Comparison of ENCODE assay signal across 27 cellular contexts in genomic region chr13:102892504-102892903, GRCh38.
"Had no signal": no experiment of that assay in that cellular context is flagged by ENCODE, and none has a peak within 500 bp of the region (broad histone marks: within the 10 kb centered on the region; RNA-seq: fewer than 3 reads in every experiment).

No MANE protein-coding gene starts in this region.

- H3K27ac ChIP-seq: adrenal gland, coronary artery, dorsolateral prefrontal cortex had no signal

- H3K4me3 ChIP-seq: adrenal gland, coronary artery, dorsolateral prefrontal cortex had no signal

- H3K36me3 ChIP-seq: adrenal gland had no signal

- H3K4me1 ChIP-seq: adrenal gland had no signal

- H3K27me3 ChIP-seq: adrenal gland, dorsolateral prefrontal cortex had no signal

- H3K9me3 ChIP-seq: adrenal gland had no signal

- FAIRE-seq: bronchial epithelial cell, frontal cortex had no signal

- ATAC-seq: activated CD4-positive, alpha-beta T cell treated with anti-CD3 and anti-CD28 coated beads for 36 hours; activated CD8-positive, alpha-beta memory T cell treated with anti-CD3 and anti-CD28 coated beads, Interleukin-2, amount 10 ng/mL, durations not matched to agents 7 days and 5 days; activated CD8-positive, alpha-beta T cell treated with anti-CD3 and anti-CD28 coated beads, Interleukin-2, amount 10 ng/mL, durations not matched to agents 7 days and 5 days; activated naive CD8-positive, alpha-beta T cell treated with anti-CD3 and anti-CD28 coated beads, Interleukin-2, amount 50 U/mL, for 24 hours; esophagus mucosa had no signal

- DNase-seq: activated CD4-positive, alpha-beta memory T cell treated with anti-CD3 and anti-CD28 coated beads for 36 hours; activated CD4-positive, alpha-beta T cell treated with anti-CD3 and anti-CD28 coated beads for 36 hours; activated CD4-positive, alpha-beta T cell treated with anti-CD3 and anti-CD28 coated beads, Interleukin-2, amount 10 ng/mL, durations not matched to agents 24 days and 14 days; activated CD4-positive, CD25-positive, alpha-beta regulatory T cell; activated CD4-positive, CD25-positive, alpha-beta regulatory T cell treated with anti-CD3 and anti-CD28 coated beads, Interleukin-2, amount 50 U/mL, for 72 hours; activated CD8-positive, alpha-beta memory T cell treated with anti-CD3 and anti-CD28 coated beads, Interleukin-2, amount 10 ng/mL, durations not matched to agents 7 days and 5 days; activated CD8-positive, alpha-beta memory T cell treated with anti-CD3 and anti-CD28 coated beads, Interleukin-2, amount 50 U/mL, for 4 hours; activated CD8-positive, alpha-beta T cell treated with anti-CD3 and anti-CD28 coated beads, Interleukin-2, amount 10 ng/mL, durations not matched to agents 7 days and 5 days; activated effector memory CD4-positive, alpha-beta T cell treated with anti-CD3 and anti-CD28 coated beads, Interleukin-2, amount 50 U/mL, for 16 hours; activated naive CD4-positive, alpha-beta T cell treated with anti-CD3 and anti-CD28 coated beads for 36 hours; activated naive CD8-positive, alpha-beta T cell treated with anti-CD3 and anti-CD28 coated beads for 36 hours; activated naive CD8-positive, alpha-beta T cell treated with anti-CD3 and anti-CD28 coated beads, Interleukin-2, amount 50 U/mL, for 24 hours; activated T-cell treated with anti-CD3 and anti-CD28 coated beads, Interleukin-2, amount 50 U/mL, for 1 hour; activated T-cell treated with anti-CD3 and anti-CD28 coated beads, Interleukin-2, amount 50 U/mL, for 48 hours; adrenal gland; amygdala; aorta; dorsolateral prefrontal cortex; effector memory CD4-positive, alpha-beta T cell; endodermal cell; foreskin fibroblast; head of caudate nucleus; T-helper 2 cell had no signal
